ENCODE assay signal across 8 cellular contexts in the genomic region with DNA sequence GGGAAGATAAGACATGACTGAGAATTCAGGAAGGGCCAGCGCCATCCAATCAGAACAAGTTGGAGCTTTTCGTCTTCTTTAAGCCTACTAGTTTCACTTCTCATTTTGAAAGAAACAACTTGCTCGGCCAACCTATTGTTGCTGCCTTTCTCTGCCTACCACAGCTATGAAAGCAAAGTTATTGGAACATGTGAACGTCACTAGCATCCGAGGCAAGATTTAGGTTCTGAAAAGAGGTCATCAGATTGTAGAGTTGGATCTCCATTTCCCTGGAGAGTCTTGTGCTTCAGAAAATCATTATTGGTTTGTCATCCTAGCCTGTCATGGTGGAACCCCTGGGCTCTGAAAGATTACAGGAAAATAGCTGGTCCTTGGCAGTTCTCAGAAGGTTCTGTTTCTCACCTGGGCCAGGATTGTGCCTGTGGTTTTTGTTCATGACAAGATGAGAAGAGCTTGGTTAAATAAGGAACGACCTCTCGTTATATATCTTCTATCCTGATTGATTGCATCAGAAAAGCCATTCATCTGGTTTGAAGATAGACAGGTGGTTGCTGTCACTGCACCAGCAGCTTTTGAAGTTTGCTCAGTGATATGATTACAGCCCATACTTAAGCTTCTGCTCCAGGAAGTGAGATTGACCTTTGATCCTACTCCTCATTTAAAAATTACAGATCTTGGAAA. TPM values are rescaled to one million over a fixed set of nuclear protein-coding genes. Genes with fewer than 3 reads are reported as not detected.
DNase-seq lines count a peak whose midpoint lies in the region; ATAC-seq and TF ChIP-seq lines count a peak whose summit lies in the region.

No MANE protein-coding gene starts in this region.

- H3K9me3 Mint-ChIP-seq in activated naive CD8-positive, alpha-beta T cell treated with anti-CD3 and anti-CD28 coated beads, Interleukin-2, amount 10 ng/mL, durations not matched to agents 7 days and 5 days, result peaks cover 2% of the 10 kb centered on the region

- POLR2A ChIA-PET in activated naive CD8-positive, alpha-beta T cell treated with anti-CD3 and anti-CD28 coated beads, Interleukin-2, amount 10 ng/mL, durations not matched to agents 7 days and 5 days (lab: Charles Lee), result no interaction called here

- ATAC-seq in GM19463 (IDR thresholded peaks at IDR 0.05; ENCODE audit: unreplicated experiment) (peak; percentile 37), HG03457 (IDR thresholded peaks at IDR 0.05; ENCODE audit: unreplicated experiment) (peak; percentile 35)
- ATAC-seq in activated naive CD8-positive, alpha-beta T cell treated with anti-CD3 and anti-CD28 coated beads, Interleukin-2, amount 10 ng/mL, durations not matched to agents 7 days and 5 days (ENCODE audit: low read depth), result peak; percentile 40

- peak overlapping the region; percentile 35; the same call in 1 of the 2 replicates for H3K4me3 ChIP-seq in DOHH2 (ENCODE audit: low read length)

- TF ChIP-seq CTCF in DOHH2 (IDR thresholded peaks at IDR 0.05; ENCODE audit: low read depth, low read length, poor library complexity, severe bottlenecking), result no peak

- peak overlapping the region; percentile 95 for H3K27ac Mint-ChIP-seq in activated naive CD8-positive, alpha-beta T cell treated with anti-CD3 and anti-CD28 coated beads, Interleukin-2, amount 10 ng/mL, durations not matched to agents 7 days and 5 days

- H3K4me1 ChIP-seq in DOHH2 (ENCODE audit: control insufficient read depth, low read length), result peaks cover 33% of the 10 kb centered on the region

- H3K9me3 ChIP-seq in DOHH2 (ENCODE audit: control insufficient read depth, insufficient read depth, low read length), result 0 out of 2 replicates have a peak, but pooled peaks cover 4% of the 10 kb centered on the region

- peaks cover 63% of the 10 kb centered on the region for H3K4me1 Mint-ChIP-seq in activated naive CD8-positive, alpha-beta T cell treated with anti-CD3 and anti-CD28 coated beads, Interleukin-2, amount 10 ng/mL, durations not matched to agents 7 days and 5 days

- H3K9me2 ChIP-seq in DOHH2 (replicated peaks; ENCODE audit: control insufficient read depth, low read length), result no peaks in the 10 kb centered on the region

- no peaks in the 10 kb centered on the region for H3K27me3 Mint-ChIP-seq in activated naive CD8-positive, alpha-beta T cell treated with anti-CD3 and anti-CD28 coated beads, Interleukin-2, amount 10 ng/mL, durations not matched to agents 7 days and 5 days

- H3K4me3 Mint-ChIP-seq in activated naive CD8-positive, alpha-beta T cell treated with anti-CD3 and anti-CD28 coated beads, Interleukin-2, amount 10 ng/mL, durations not matched to agents 7 days and 5 days, result peak overlapping the region; percentile 62

- H3K36me3 Mint-ChIP-seq in activated naive CD8-positive, alpha-beta T cell treated with anti-CD3 and anti-CD28 coated beads, Interleukin-2, amount 10 ng/mL, durations not matched to agents 7 days and 5 days, result peaks cover 1% of the 10 kb centered on the region

- peak overlapping the region; percentile 45 for H3K4me2 ChIP-seq in DOHH2 (ENCODE audit: low read length)

- no peak for DNase-seq in activated naive CD8-positive, alpha-beta T cell treated with anti-CD3 and anti-CD28 coated beads, Interleukin-2, amount 10 ng/mL, durations not matched to agents 7 days and 5 days
- DNase-seq in NCI-H524 (lab: John Stamatoyannopoulos, UW), result no peak
- DNase-seq in dedifferentiated amniotic fluid mesenchymal stem cell (ENCODE audit: extremely low spot score), result no peak
- no peak for DNase-seq in NCI-H774 (lab: John Stamatoyannopoulos, UW)
- DNase-seq in germinal center (ENCODE audit: low spot score), result no peak

- H3K27me3 ChIP-seq in DOHH2 (ENCODE audit: control insufficient read depth, low read length), result no peaks in the 10 kb centered on the region

- H4K20me1 ChIP-seq in DOHH2 (ENCODE audit: control insufficient read depth, insufficient read depth, low read depth, low read length), result no peaks in the 10 kb centered on the region

- no peaks in the 10 kb centered on the region for H3K79me2 ChIP-seq in DOHH2 (ENCODE audit: control insufficient read depth, low read length)

- H3F3A ChIP-seq in DOHH2 (ENCODE audit: control insufficient read depth, insufficient read depth), result no peaks in the 10 kb centered on the region

- peak overlapping the region; percentile 30 for H3K27ac ChIP-seq in DOHH2 (ENCODE audit: low read depth, low read length)

- no peaks in the 10 kb centered on the region for H3K36me3 ChIP-seq in DOHH2 (ENCODE audit: control insufficient read depth, low read length)

RNA-seq across cellular contexts. Expression of a gene that starts 25.3 kb away (rescaled TPM):
- total RNA-seq in activated naive CD8-positive, alpha-beta T cell treated with anti-CD3 and anti-CD28 coated beads, Interleukin-2, amount 10 ng/mL, durations not matched to agents 7 days and 5 days, result not detected
